22 cellular contexts compared by ENCODE assay signal in genomic region chr3:123920868-123921267, GRCh38. TPM values are rescaled to one million over a fixed set of nuclear protein-coding genes. Genes with fewer than 3 reads are reported as not detected.
A peak's percentile ranks its signal among the peaks of the same experiment; 100 is the strongest.
DNase-seq lines count a peak whose midpoint lies in the region; ATAC-seq, FAIRE-seq and TF ChIP-seq lines count a peak whose summit lies in the region.
"Had no signal": no experiment of that assay in that cellular context is flagged by ENCODE, and none has a peak within 500 bp of the region (broad histone marks: within the 10 kb centered on the region; RNA-seq: fewer than 3 reads in every experiment).

No MANE protein-coding gene starts in this region.

- no peaks in the 10 kb centered on the region for H3K4me1 Mint-ChIP-seq in activated T-cell treated with anti-CD3 and anti-CD28 coated beads, Interleukin-2, amount 50 U/mL, for 72 hours (ENCODE audit: low read depth)
- H3K4me1 Mint-ChIP-seq in activated T-cell treated with anti-CD3 and anti-CD28 coated beads, Interleukin-2, amount 50 U/mL, for 24 hours (ENCODE audit: low read depth), result no peaks in the 10 kb centered on the region
- peaks cover 5% of the 10 kb centered on the region for H3K4me1 Mint-ChIP-seq in astrocyte (ENCODE audit: low read depth, unreplicated experiment)
- no peaks in the 10 kb centered on the region for H3K4me1 Mint-ChIP-seq in endodermal cell
- H3K4me1 Mint-ChIP-seq: B cell had no signal

- H3K9ac ChIP-seq in astrocyte (ENCODE audit: low read length) (no peak overlapping the region), endodermal cell (ENCODE audit: extremely low read depth, low read length, poor library complexity, severe bottlenecking) (no peak overlapping the region)
- H3K9ac ChIP-seq: BLaER1 had no signal

- no peak for ATAC-seq in activated T-cell treated with anti-CD3 and anti-CD28 coated beads, Interleukin-2, amount 50 U/mL, for 72 hours (replicated peaks in 1 of 2)

- TF ChIP-seq CTCF in astrocyte (IDR thresholded peaks at IDR 0.05; ENCODE audit: insufficient read depth, low read depth, low read length) (no peak), endodermal cell (conservative IDR thresholded peaks at IDR 0.05) (no peak), GM10266 (IDR thresholded peaks at IDR 0.05; ENCODE audit: control insufficient read depth, insufficient read depth, low read depth, missing control alignments) (no peak)

- H3K4me3 Mint-ChIP-seq in activated T-cell treated with anti-CD3 and anti-CD28 coated beads, Interleukin-2, amount 50 U/mL, for 72 hours, result no peak overlapping the region
- H3K4me3 Mint-ChIP-seq in activated T-cell treated with anti-CD3 and anti-CD28 coated beads, Interleukin-2, amount 50 U/mL, for 24 hours, result no peak overlapping the region
- H3K4me3 Mint-ChIP-seq in astrocyte (ENCODE audit: unreplicated experiment) (no peak overlapping the region), endodermal cell (no peak overlapping the region)
- H3K4me3 Mint-ChIP-seq: B cell; CD8-positive, alpha-beta memory T cell had no signal

- H2AFZ ChIP-seq in astrocyte (ENCODE audit: low read depth, low read length), result no peak overlapping the region

- peaks cover 3% of the 10 kb centered on the region for H3K9me3 ChIP-seq in astrocyte (ENCODE audit: insufficient read depth, low read depth, low read length)
- H3K9me3 ChIP-seq in endodermal cell (ENCODE audit: control insufficient read depth, low read length), result peaks cover 34% of the 10 kb centered on the region

- H3K27ac ChIP-seq in astrocyte (ENCODE audit: low read depth, low read length) (no peak overlapping the region), endodermal cell (ENCODE audit: low read depth, low read length) (no peak overlapping the region)
- H3K27ac ChIP-seq: 22Rv1, BLaER1, C4-2B had no signal

- peak overlapping the region; percentile 63 for H3K27ac Mint-ChIP-seq in activated T-cell treated with anti-CD3 and anti-CD28 coated beads, Interleukin-2, amount 50 U/mL, for 72 hours
- H3K27ac Mint-ChIP-seq in activated T-cell treated with anti-CD3 and anti-CD28 coated beads, Interleukin-2, amount 50 U/mL, for 24 hours, result no peak overlapping the region
- no peak overlapping the region for H3K27ac Mint-ChIP-seq in astrocyte (ENCODE audit: unreplicated experiment)
- H3K27ac Mint-ChIP-seq in endodermal cell, result no peak overlapping the region
- H3K27ac Mint-ChIP-seq: B cell; CD4-positive, CD25-positive, alpha-beta regulatory T cell; CD8-positive, alpha-beta memory T cell had no signal

- peaks cover 4% of the 10 kb centered on the region for H3K79me2 ChIP-seq in astrocyte (ENCODE audit: insufficient read depth, low read length)

- FAIRE-seq in astrocyte (lab: Jason Lieb, UNC), result no peak
- FAIRE-seq: A204.1, D721Med, GM12892 had no signal

- no peak overlapping the region for H3K4me2 ChIP-seq in astrocyte (ENCODE audit: low read length)
- H3K4me2 ChIP-seq: BLaER1 had no signal

- no peak for DNase-seq in activated T-cell treated with anti-CD3 and anti-CD28 coated beads, Interleukin-2, amount 50 U/mL, for 72 hours
- no peak for DNase-seq in activated T-cell treated with anti-CD3 and anti-CD28 coated beads, Interleukin-2, amount 50 U/mL, for 24 hours
- DNase-seq in astrocyte (ENCODE audit: low read depth) (peak; percentile 5), endodermal cell (no peak), NCI-H1930 (lab: John Stamatoyannopoulos, UW) (no peak), GM10266 (ENCODE audit: extremely low spot score) (no peak)
- DNase-seq: CD4-positive, CD25-positive, alpha-beta regulatory T cell; CD8-positive, alpha-beta memory T cell; DMS 273 treated with DMSO at 0.1 percent for 48 hours; DMS79; GF-D8; GOT3; H7; HCEC 1CT had no signal

- no peaks in the 10 kb centered on the region for H4K20me1 ChIP-seq in astrocyte (ENCODE audit: insufficient read depth, low read length)
- H4K20me1 ChIP-seq: BLaER1 had no signal

- peaks cover 18 to 21% of the 10 kb centered on the region in 2 donors for H3K9me3 Mint-ChIP-seq in activated T-cell treated with anti-CD3 and anti-CD28 coated beads, Interleukin-2, amount 50 U/mL, for 72 hours
- H3K9me3 Mint-ChIP-seq in activated T-cell treated with anti-CD3 and anti-CD28 coated beads, Interleukin-2, amount 50 U/mL, for 24 hours, result peaks cover 41% of the 10 kb centered on the region
- H3K9me3 Mint-ChIP-seq in astrocyte (ENCODE audit: unreplicated experiment), result peaks cover 27% of the 10 kb centered on the region
- H3K9me3 Mint-ChIP-seq in endodermal cell, result peaks cover 21% of the 10 kb centered on the region

- no peaks in the 10 kb centered on the region for H3K27me3 Mint-ChIP-seq in activated T-cell treated with anti-CD3 and anti-CD28 coated beads, Interleukin-2, amount 50 U/mL, for 72 hours (ENCODE audit: low read depth)
- no peaks in the 10 kb centered on the region for H3K27me3 Mint-ChIP-seq in activated T-cell treated with anti-CD3 and anti-CD28 coated beads, Interleukin-2, amount 50 U/mL, for 24 hours
- H3K27me3 Mint-ChIP-seq in astrocyte (ENCODE audit: low read depth, unreplicated experiment) (no peaks in the 10 kb centered on the region), endodermal cell (ENCODE audit: insufficient read depth) (no peaks in the 10 kb centered on the region)
- H3K27me3 Mint-ChIP-seq: B cell; CD4-positive, CD25-positive, alpha-beta regulatory T cell; CD8-positive, alpha-beta memory T cell had no signal

- peaks cover 26% of the 10 kb centered on the region for H3K36me3 ChIP-seq in astrocyte (ENCODE audit: insufficient read depth, low read length)
- H3K36me3 ChIP-seq in endodermal cell (ENCODE audit: control insufficient read depth, insufficient read depth, low read length), result peaks cover 81% of the 10 kb centered on the region

- H3K4me1 ChIP-seq in astrocyte (ENCODE audit: insufficient read depth, low read length), result no peaks in the 10 kb centered on the region
- H3K4me1 ChIP-seq in endodermal cell (ENCODE audit: control insufficient read depth, insufficient read depth, low read length), result no peaks in the 10 kb centered on the region

- H3K36me3 Mint-ChIP-seq in activated T-cell treated with anti-CD3 and anti-CD28 coated beads, Interleukin-2, amount 50 U/mL, for 72 hours (ENCODE audit: insufficient read depth in 2 of 2), result peaks cover 34 to 49% of the 10 kb centered on the region in 2 donors
- peaks cover 84% of the 10 kb centered on the region for H3K36me3 Mint-ChIP-seq in activated T-cell treated with anti-CD3 and anti-CD28 coated beads, Interleukin-2, amount 50 U/mL, for 24 hours (ENCODE audit: low read depth)
- peaks cover 38% of the 10 kb centered on the region for H3K36me3 Mint-ChIP-seq in astrocyte (ENCODE audit: low read depth, unreplicated experiment)
- H3K36me3 Mint-ChIP-seq in endodermal cell (ENCODE audit: low read depth), result peaks cover 76% of the 10 kb centered on the region

- H3K4me3 ChIP-seq in astrocyte (ENCODE audit: insufficient read depth, low read depth, low read length), result no peak overlapping the region
- peak overlapping the region; percentile 0 for H3K4me3 ChIP-seq in endodermal cell (ENCODE audit: low read length)
- H3K4me3 ChIP-seq: BLaER1 had no signal

- no peaks in the 10 kb centered on the region for H3K27me3 ChIP-seq in astrocyte (ENCODE audit: insufficient read depth, low read length)
- H3K27me3 ChIP-seq in endodermal cell (ENCODE audit: control insufficient read depth, insufficient read depth, low read length, poor library complexity, severe bottlenecking), result no peaks in the 10 kb centered on the region
- H3K27me3 ChIP-seq: BLaER1 had no signal

RNA-seq across cellular contexts. Expression of gene MYLK, which starts 36.7 kb away (rescaled TPM):
- total RNA-seq in activated T-cell treated with anti-CD3 and anti-CD28 coated beads, Interleukin-2, amount 50 U/mL, for 72 hours, result not detected
- total RNA-seq in astrocyte, result 50.5 and 53.6 TPM in 2 replicates
- total RNA-seq in endodermal cell, result 1 to 10 TPM; 4.7 to 6.6 TPM
- 9.0 TPM for polyA plus RNA-seq in endodermal cell (2013, experiment 1 of 2)
- 9.1 TPM for polyA plus RNA-seq in endodermal cell (2013, experiment 2 of 2)
- total RNA-seq: B cell, G401 had no signal

RNA-seq across cellular contexts. Expression of gene CCDC14, which starts 40.2 kb away (rescaled TPM):
- total RNA-seq in activated T-cell treated with anti-CD3 and anti-CD28 coated beads, Interleukin-2, amount 50 U/mL, for 72 hours, result 10 to 100 TPM; 64.5 to 80.7 TPM
- total RNA-seq in astrocyte (34.6 and 35.8 TPM in 2 replicates), endodermal cell (10 to 100 TPM; 88.3 to 99.4 TPM)
- 121 TPM for polyA plus RNA-seq in endodermal cell (2013, experiment 1 of 2)
- polyA plus RNA-seq in endodermal cell (2013, experiment 2 of 2), result 111 TPM

Comparison
In these comparisons a context has a peak if more than half of its experiments do, and no peak if none do; other contexts are left out.
1. RNA of gene MYLK, which starts 36.7 kb away (total RNA-seq): 50.5 to 53.6 TPM in astrocyte and 4.7 to 6.6 TPM in endodermal cell; not detected in activated T-cell treated with anti-CD3 and anti-CD28 coated beads, Interleukin-2, amount 50 U/mL, for 72 hours; every median in the first group is over 4 times any median in the second.